ENCODE assay signal across 21 cellular contexts in the genomic region with DNA sequence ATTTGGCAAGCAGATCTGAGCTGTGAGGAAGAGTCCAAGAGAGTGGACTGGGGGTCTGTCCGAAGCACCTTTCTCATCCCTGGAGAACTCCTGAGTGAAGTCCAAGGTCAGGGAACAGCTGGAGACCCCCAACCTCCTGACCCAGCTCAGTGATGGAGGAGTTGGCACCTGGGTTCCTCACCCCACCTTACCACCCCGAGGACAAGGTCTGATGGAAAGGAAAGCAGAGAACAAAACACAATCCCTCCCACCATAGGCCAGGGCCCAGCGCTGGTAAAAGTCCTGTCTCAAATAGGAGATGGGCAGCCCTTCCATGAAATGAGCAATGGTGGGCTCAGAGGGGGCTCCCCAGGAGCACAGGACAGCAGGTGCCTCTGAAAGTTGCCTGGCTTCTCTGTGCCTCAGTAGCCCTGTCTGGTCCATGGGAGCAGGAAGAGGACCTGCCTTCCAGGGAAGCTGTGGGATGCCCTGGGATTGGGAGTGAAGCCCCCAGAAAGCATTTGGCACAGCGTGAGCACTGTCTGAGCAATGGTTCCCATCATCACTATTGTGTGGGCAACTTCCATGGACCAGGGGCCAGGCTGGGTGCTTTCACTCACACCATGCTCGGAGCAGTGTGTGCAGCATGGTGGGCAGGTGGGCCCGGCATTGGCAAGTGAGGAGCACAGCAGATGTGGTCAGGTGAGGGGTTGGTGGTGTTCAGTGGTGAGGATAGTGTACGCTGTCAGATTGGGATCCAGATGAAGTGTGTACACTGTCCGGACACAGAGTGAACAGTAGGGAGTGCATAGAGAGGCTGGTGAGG. TPM values are rescaled to one million over a fixed set of nuclear protein-coding genes. Genes with fewer than 3 reads are reported as not detected.
A peak's percentile ranks its signal among the peaks of the same experiment; 100 is the strongest.
DNase-seq lines count a peak whose midpoint lies in the region; FAIRE-seq and TF ChIP-seq lines count a peak whose summit lies in the region.
"Had no signal": no experiment of that assay in that cellular context is flagged by ENCODE, and none has a peak within 500 bp of the region (broad histone marks: within the 10 kb centered on the region; RNA-seq: fewer than 3 reads in every experiment).

No MANE protein-coding gene starts in this region.

- dilution Hi-C loops in mammary epithelial cell (cut with HindIII; ENCODE audit: low sequenced_read_pairs) = loop anchor here (5.0 kb wide), 1 partner anchor 37 kb away; no protein-coding TSS in a partner anchor

- DNase-seq in RWPE1 (ENCODE audit: low spot score) (no peak), mammary epithelial cell (no peak), kidney (peak; percentile 45), suprapubic skin (ENCODE audit: low spot score in 2 of 2) (peak; percentile 58 to 73), cerebellum (ENCODE audit: low spot score) (no peak), DMS79 (lab: John Stamatoyannopoulos, UW) (no peak), NCI-H774 (lab: John Stamatoyannopoulos, UW) (no peak)
- DNase-seq: activated CD4-positive, alpha-beta memory T cell treated with anti-CD3 and anti-CD28 coated beads, Interleukin-2, amount 10 ng/mL, durations not matched to agents 7 days and 5 days; activated CD4-positive, CD25-positive, alpha-beta regulatory T cell; CD8-positive, alpha-beta memory T cell; MG63; naive B cell; NCI-H1417 treated with DMSO at 0.1 percent for 48 hours; NCI-H510A; occipital lobe; PC-3; SIG-M5; stimulated activated CD4-positive, alpha-beta T cell treated with anti-CD3 and anti-CD28 coated beads, Interleukin-12 subunit alpha, Interleukin-12 subunit beta, amount 100 ng/mL, for 4 hours; stimulated activated naive CD4-positive, alpha-beta T cell treated with Interleukin-2 at 50 U/mL for 16 hours had no signal

- H3K9me3 ChIP-seq in mammary epithelial cell (replicated peaks; ENCODE audit: insufficient read depth, low read length) = no peaks in the 10 kb centered on the region
- H3K9me3 ChIP-seq in kidney (ENCODE audit: control insufficient read depth in 1 of 2, low read length in 2 of 2) = no peaks in the 10 kb centered on the region
- H3K9me3 ChIP-seq in suprapubic skin = no peaks in the 10 kb centered on the region
- H3K9me3 ChIP-seq: MG63 had no signal

- TF ChIP-seq EP300 in suprapubic skin (IDR thresholded peaks at IDR 0.05) = no peak

- no peak for FAIRE-seq in kidney (lab: Jason Lieb, UNC)
- FAIRE-seq: endometrium, K562 had no signal

- TF ChIP-seq POLR2A in suprapubic skin (IDR thresholded peaks at IDR 0.05) = no peak

- H3K4me2 ChIP-seq in mammary epithelial cell (ENCODE audit: insufficient read depth, low read depth, low read length) = peak overlapping the region; percentile 16

- BruUV-seq in mammary epithelial cell (replicated peaks; lab: Mats Ljungman, UMichigan) = no TSS peak

- in situ Hi-C loops in mammary epithelial cell (cut with MboI; ENCODE audit: low sequenced_read_pairs in 2 of 2) = loop anchor here in 1 of 2 donors (5.0 kb wide), 1 partner anchor 37 kb away; no protein-coding TSS in a partner anchor

- H3K27me3 ChIP-seq in mammary epithelial cell (ENCODE audit: insufficient read depth, low read length) (no peaks in the 10 kb centered on the region), suprapubic skin (no peaks in the 10 kb centered on the region)
- H3K27me3 ChIP-seq: MG63 had no signal

- peak overlapping the region; percentile 99 for H3K27ac ChIP-seq in RWPE1
- H3K27ac ChIP-seq in mammary epithelial cell (ENCODE audit: insufficient read depth, low read depth, low read length) = peak overlapping the region; percentile 97
- no peak overlapping the region for H3K27ac ChIP-seq in kidney (ENCODE audit: low read depth in 2 of 2, low read length in 2 of 2)
- H3K27ac ChIP-seq in suprapubic skin = peak overlapping the region; percentile 89

- POLR2A ChIA-PET in RWPE1 (lab: Yijun Ruan, JAX; ENCODE audit: low non-redundant PET) = no interaction called here

- no peaks in the 10 kb centered on the region for H4K20me1 ChIP-seq in mammary epithelial cell (ENCODE audit: insufficient read depth, low read length)

- TF ChIP-seq CTCF in RWPE1 (conservative IDR thresholded peaks at IDR 0.05; ENCODE audit: low read depth) = no peak
- no peak for TF ChIP-seq CTCF in mammary epithelial cell (conservative IDR thresholded peaks at IDR 0.05 in 1 of 2, IDR thresholded peaks at IDR 0.05 in 1 of 2; ENCODE audit: extremely low read depth in 1 of 2, insufficient read depth in 1 of 2, low read depth in 1 of 2, low read length in 2 of 2)
- TF ChIP-seq CTCF in kidney (IDR thresholded peaks at IDR 0.05; ENCODE audit: borderline replicate concordance, extremely low read depth, insufficient read depth) = no peak
- TF ChIP-seq CTCF in suprapubic skin (IDR thresholded peaks at IDR 0.05) = no peak

- H3K9ac ChIP-seq in mammary epithelial cell (ENCODE audit: insufficient read depth, low read length) = peak overlapping the region; percentile 80
- H3K9ac ChIP-seq in kidney (ENCODE audit: low read length in 2 of 2) = no peak overlapping the region

- H2AFZ ChIP-seq in mammary epithelial cell (ENCODE audit: low read depth, low read length) = no peak overlapping the region

- WGBS in mammary epithelial cell (ENCODE audit: low coverage, missing lambda C conversion rate) = 63% methylated on average over 6 of the region's 8 CpGs
- WGBS in suprapubic skin = 81% methylated on average over 7 of the region's 8 CpGs

- H3K4me3 ChIP-seq in mammary epithelial cell (replicated peaks in 1 of 3; ENCODE audit: insufficient read depth in 1 of 3, low read depth in 2 of 3, low read length in 3 of 3) (no peak overlapping the region), kidney (ENCODE audit: low read length in 2 of 2) (no peak overlapping the region), suprapubic skin (peak overlapping the region; percentile 65)
- H3K4me3 ChIP-seq: K562, MG63 had no signal

- peaks cover 83% of the 10 kb centered on the region for H3K4me1 ChIP-seq in mammary epithelial cell (ENCODE audit: insufficient read depth, low read length)
- H3K4me1 ChIP-seq in kidney (ENCODE audit: control insufficient read depth in 1 of 2, insufficient read depth in 1 of 2, low read depth in 1 of 2, low read length in 2 of 2) = no peaks in the 10 kb centered on the region
- H3K4me1 ChIP-seq in suprapubic skin = peaks cover 72% of the 10 kb centered on the region

- H3K79me2 ChIP-seq in mammary epithelial cell (ENCODE audit: insufficient read depth, low read length) = peaks cover 76% of the 10 kb centered on the region

- CTCF ChIA-PET in RWPE1 (lab: Yijun Ruan, JAX) = interaction anchor here (1.1 kb wide), 1 partner anchor 17 kb away, joined by 3 read pairs; no protein-coding TSS in a partner anchor
- CTCF ChIA-PET in mammary epithelial cell (lab: Charles Lee; ENCODE audit: low non-redundant PET) = no interaction called here

- H3K36me3 ChIP-seq in mammary epithelial cell (ENCODE audit: insufficient read depth, low read length) (peaks cover 24% of the 10 kb centered on the region), kidney (ENCODE audit: control insufficient read depth in 1 of 2, insufficient read depth in 2 of 2, low read length in 2 of 2) (no peaks in the 10 kb centered on the region), suprapubic skin (peaks cover 18% of the 10 kb centered on the region)
- H3K36me3 ChIP-seq: MG63 had no signal

- intact Hi-C loops in mammary epithelial cell (cut with micrococcal nuclease) (loop anchor here (10.0 kb wide), 1 partner anchor 84 kb away; a partner anchor contains a TSS), kidney (cut with DNase I) (no loop called here)

RNA-seq across cellular contexts. Expression of a gene that starts 7.5 kb away (rescaled TPM):
- 100 to 1,000 TPM; 256 to 341 TPM for total RNA-seq in mammary epithelial cell
- polyA plus RNA-seq in mammary epithelial cell = 315 TPM
- polyA minus RNA-seq in mammary epithelial cell = 668 TPM
- 32.9 TPM for total RNA-seq in kidney
- 0.65 TPM for polyA plus RNA-seq in kidney (ENCODE audit: insufficient read depth, low read depth, low replicate concordance)
- total RNA-seq in suprapubic skin = 1,000 to 10,000 TPM; 1,248 to 1,527 (median 1,455) TPM
- total RNA-seq in cerebellum = 0.64 TPM
- total RNA-seq: activated CD4-positive, alpha-beta memory T cell treated with anti-CD3 and anti-CD28 coated beads, Interleukin-2, amount 10 ng/mL, durations not matched to agents 7 days and 5 days; CD8-positive, alpha-beta memory T cell had no signal
- polyA plus RNA-seq: CD8-positive, alpha-beta memory T cell had no signal

Comparison
In these comparisons a context has a peak if more than half of its experiments do, and no peak if none do; other contexts are left out.
1. DNase-seq: peak in kidney (single experiment) and suprapubic skin (2 of 2); none in RWPE1 (single experiment), mammary epithelial cell (single experiment), cerebellum (single experiment), DMS79 (single experiment) and NCI-H774 (single experiment).
2. H3K27ac ChIP-seq: peak in RWPE1 (single experiment), mammary epithelial cell (single experiment) and suprapubic skin (single experiment); none in kidney (0 of 2).
3. RNA of a gene that starts 7.5 kb away (total RNA-seq): 1,248 to 1,527 TPM in suprapubic skin, 256 to 341 TPM in mammary epithelial cell and 32.9 TPM in kidney (single experiment); 0.64 TPM in cerebellum (single experiment); every median in the first group is over 10 times any median in the second.